Comparison of ENCODE assay signal across 30 cellular contexts in genomic region chrX:28472926-28473325, GRCh38.
"Had no signal": no experiment of that assay in that cellular context is flagged by ENCODE, and none has a peak within 500 bp of the region (broad histone marks: within the 10 kb centered on the region; RNA-seq: fewer than 3 reads in every experiment).

No MANE protein-coding gene starts in this region.

- H3K27me3 Mint-ChIP-seq: activated CD4-positive, alpha-beta T cell treated with anti-CD3 and anti-CD28 coated beads for 36 hours; activated CD4-positive, alpha-beta T cell treated with anti-CD3 and anti-CD28 coated beads, Interleukin-2, amount 10 ng/mL, durations not matched to agents 7 days and 5 days; activated naive CD4-positive, alpha-beta T cell treated with anti-CD3 and anti-CD28 coated beads, Interleukin-2, amount 50 U/mL, for 24 hours; activated naive CD8-positive, alpha-beta T cell treated with anti-CD3 and anti-CD28 coated beads, Interleukin-2, amount 10 ng/mL, durations not matched to agents 7 days and 5 days had no signal

- H3K9me3 Mint-ChIP-seq: activated CD4-positive, alpha-beta T cell treated with anti-CD3 and anti-CD28 coated beads, Interleukin-2, amount 10 ng/mL, durations not matched to agents 7 days and 5 days; activated naive CD4-positive, alpha-beta T cell treated with anti-CD3 and anti-CD28 coated beads, Interleukin-2, amount 50 U/mL, for 24 hours; activated naive CD8-positive, alpha-beta T cell treated with anti-CD3 and anti-CD28 coated beads, Interleukin-2, amount 10 ng/mL, durations not matched to agents 7 days and 5 days; T-helper 2 cell treated with Interferon-gamma antibody and Interleukin-4, amounts not matched to agents 5 μg/mL and 100 μg/mL, for 36 hours had no signal

- H3K27ac Mint-ChIP-seq: activated CD4-positive, alpha-beta T cell treated with anti-CD3 and anti-CD28 coated beads for 36 hours; activated CD4-positive, alpha-beta T cell treated with anti-CD3 and anti-CD28 coated beads, Interleukin-2, amount 10 ng/mL, durations not matched to agents 7 days and 5 days; activated CD8-positive, alpha-beta T cell treated with anti-CD3 and anti-CD28 coated beads, Interleukin-2, amount 10 ng/mL, durations not matched to agents 7 days and 5 days; activated naive CD4-positive, alpha-beta T cell treated with anti-CD3 and anti-CD28 coated beads, Interleukin-2, amount 50 U/mL, for 24 hours; activated naive CD8-positive, alpha-beta T cell treated with anti-CD3 and anti-CD28 coated beads, Interleukin-2, amount 10 ng/mL, durations not matched to agents 7 days and 5 days; activated T-cell treated with anti-CD3 and anti-CD28 coated beads, Interleukin-2, amount 50 U/mL, for 24 hours; activated T-helper 2 cell treated with anti-CD3 and anti-CD28 coated beads, Interferon-gamma antibody, Interleukin-2, Interleukin-4, amounts not matched to agents 10 μg/mL and 5 μg/mL and 100 μg/mL, durations not matched to agents 14 hours and 24 hours and 36 hours; T-helper 1 cell treated with Interleukin-12 subunit alpha and Interleukin-12 subunit beta and Interleukin-4 antibody, amounts not matched to agents 30 μg/mL and 1 μg/mL, for 36 hours; T-helper 2 cell treated with Interferon-gamma antibody and Interleukin-4, amounts not matched to agents 5 μg/mL and 100 μg/mL, for 36 hours; WTC11 had no signal

- H3K36me3 Mint-ChIP-seq: activated naive CD4-positive, alpha-beta T cell treated with anti-CD3 and anti-CD28 coated beads, Interleukin-2, amount 50 U/mL, for 24 hours; activated naive CD8-positive, alpha-beta T cell treated with anti-CD3 and anti-CD28 coated beads, Interleukin-2, amount 10 ng/mL, durations not matched to agents 7 days and 5 days; WTC11 had no signal

- H3K4me3 Mint-ChIP-seq: activated CD4-positive, alpha-beta T cell treated with anti-CD3 and anti-CD28 coated beads for 36 hours; activated CD4-positive, alpha-beta T cell treated with anti-CD3 and anti-CD28 coated beads, Interleukin-2, amount 10 ng/mL, durations not matched to agents 7 days and 5 days; activated CD8-positive, alpha-beta T cell treated with anti-CD3 and anti-CD28 coated beads, Interleukin-2, amount 10 ng/mL, durations not matched to agents 7 days and 5 days; activated naive CD4-positive, alpha-beta T cell treated with anti-CD3 and anti-CD28 coated beads, Interleukin-2, amount 50 U/mL, for 24 hours; activated naive CD8-positive, alpha-beta T cell treated with anti-CD3 and anti-CD28 coated beads, Interleukin-2, amount 10 ng/mL, durations not matched to agents 7 days and 5 days; activated T-cell treated with anti-CD3 and anti-CD28 coated beads, Interleukin-2, amount 50 U/mL, for 24 hours; T-helper 1 cell treated with Interleukin-12 subunit alpha and Interleukin-12 subunit beta and Interleukin-4 antibody, amounts not matched to agents 30 μg/mL and 1 μg/mL, for 36 hours; T-helper 2 cell treated with Interferon-gamma antibody and Interleukin-4, amounts not matched to agents 5 μg/mL and 100 μg/mL, for 36 hours; WTC11 had no signal

- H3K4me1 Mint-ChIP-seq: activated CD4-positive, alpha-beta T cell treated with anti-CD3 and anti-CD28 coated beads for 36 hours; activated CD4-positive, alpha-beta T cell treated with anti-CD3 and anti-CD28 coated beads, Interleukin-2, amount 10 ng/mL, durations not matched to agents 7 days and 5 days; activated naive CD4-positive, alpha-beta T cell treated with anti-CD3 and anti-CD28 coated beads, Interleukin-2, amount 50 U/mL, for 24 hours; activated naive CD8-positive, alpha-beta T cell treated with anti-CD3 and anti-CD28 coated beads, Interleukin-2, amount 10 ng/mL, durations not matched to agents 7 days and 5 days had no signal

- DNase-seq: activated CD4-positive, alpha-beta T cell treated with anti-CD3 and anti-CD28 coated beads for 36 hours; activated CD4-positive, alpha-beta T cell treated with anti-CD3 and anti-CD28 coated beads, Interleukin-2, amount 10 ng/mL, durations not matched to agents 7 days and 5 days; activated CD4-positive, alpha-beta T cell treated with anti-CD3 and anti-CD28 coated beads, Interleukin-2, amount 50 U/mL, for 48 hours; activated CD8-positive, alpha-beta T cell treated with anti-CD3 and anti-CD28 coated beads, Interleukin-2, amount 10 ng/mL, durations not matched to agents 7 days and 5 days; activated gamma-delta T cell; activated naive CD4-positive, alpha-beta T cell treated with Interleukin-2 at 50 U/mL for 16 hours; activated naive CD8-positive, alpha-beta T cell treated with anti-CD3 and anti-CD28 coated beads, Interleukin-2, amount 10 ng/mL, durations not matched to agents 7 days and 5 days; activated T-cell treated with anti-CD3 and anti-CD28 coated beads, Interleukin-2, amount 50 U/mL, for 24 hours; amygdala; body of pancreas; Karpas-422; NCI-H1105; NCI-H1417 treated with DMSO at 0.1 percent for 48 hours; NCI-H187 treated with DMSO at 0.1 percent for 48 hours; NCI-H2081; NCI-H345; NCI-H526; NCI-H748 treated with DMSO at 0.1 percent for 48 hours; NK-92 treated with Interleukin-12 subunit alpha and Interleukin-12 subunit beta, amount 100 ng/mL, for 24 hours; PC-3; Peyer's patch; RPMI8226; SHP77 treated with DMSO at 0.1 percent for 48 hours; SK-N-SH had no signal

- ATAC-seq: activated CD4-positive, alpha-beta T cell treated with anti-CD3 and anti-CD28 coated beads for 36 hours; activated CD4-positive, CD25-positive, alpha-beta regulatory T cell treated with anti-CD3 and anti-CD28 coated beads, Interleukin-2, amount 50 U/mL, for 24 hours; activated CD8-positive, alpha-beta T cell treated with anti-CD3 and anti-CD28 coated beads, Interleukin-2, amount 10 ng/mL, durations not matched to agents 7 days and 5 days; body of pancreas; PC-3; WTC11 had no signal
